Comparison of ENCODE assay signal across 15 cellular contexts in the genomic region with DNA sequence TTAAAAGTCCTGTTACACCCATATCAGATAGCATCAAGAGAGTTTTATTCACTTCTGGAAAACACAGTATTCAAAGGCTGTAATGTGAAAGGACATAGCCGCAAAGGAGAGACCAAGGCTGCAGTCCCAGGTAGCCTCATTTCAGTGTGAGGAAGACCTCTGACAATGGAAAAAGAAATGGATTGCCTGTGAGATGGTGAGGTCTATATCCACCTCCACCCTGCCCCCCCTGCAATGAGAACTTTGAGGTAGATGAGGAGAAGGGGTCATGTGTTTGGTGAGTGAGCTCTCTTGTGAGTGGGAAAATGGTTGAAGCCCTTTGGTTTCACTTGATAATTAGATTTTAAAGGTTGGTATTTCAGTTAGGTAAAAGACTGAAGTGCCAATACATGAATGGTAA. TPM values are rescaled to one million over a fixed set of nuclear protein-coding genes. Genes with fewer than 3 reads are reported as not detected.
DNase-seq lines count a peak whose midpoint lies in the region; ATAC-seq and TF ChIP-seq lines count a peak whose summit lies in the region.
"Had no signal": no experiment of that assay in that cellular context is flagged by ENCODE, and none has a peak within 500 bp of the region (broad histone marks: within the 10 kb centered on the region; RNA-seq: fewer than 3 reads in every experiment).

No MANE protein-coding gene starts in this region.

- H3K36me3 ChIP-seq in iPS-15b (ENCODE audit: control insufficient read depth, insufficient read depth, low read length): no peaks in the 10 kb centered on the region
- H3K36me3 ChIP-seq in tibial artery: no peaks in the 10 kb centered on the region
- H3K36me3 ChIP-seq: uterus had no signal

- H3K27me3 ChIP-seq in iPS-15b (ENCODE audit: control insufficient read depth, insufficient read depth, low read length): peaks cover 8% of the 10 kb centered on the region
- H3K27me3 ChIP-seq in tibial artery: no peaks in the 10 kb centered on the region
- H3K27me3 ChIP-seq: uterus had no signal

- peak overlapping the region; percentile 20 for H3K4me3 Mint-ChIP-seq in activated naive CD4-positive, alpha-beta T cell treated with anti-CD3 and anti-CD28 coated beads, Interleukin-2, amount 10 ng/mL, durations not matched to agents 7 days and 5 days
- peak overlapping the region; percentile 19 for H3K4me3 Mint-ChIP-seq in activated CD8-positive, alpha-beta T cell treated with anti-CD3 and anti-CD28 coated beads for 36 hours

- peaks cover 3% of the 10 kb centered on the region for H3K27me3 Mint-ChIP-seq in activated naive CD4-positive, alpha-beta T cell treated with anti-CD3 and anti-CD28 coated beads, Interleukin-2, amount 10 ng/mL, durations not matched to agents 7 days and 5 days
- H3K27me3 Mint-ChIP-seq in activated CD8-positive, alpha-beta T cell treated with anti-CD3 and anti-CD28 coated beads for 36 hours: no peaks in the 10 kb centered on the region
- H3K27me3 Mint-ChIP-seq: memory B cell had no signal

- peak overlapping the region; percentile 9 to 67 for H3K27ac ChIP-seq in tibial artery
- H3K27ac ChIP-seq: uterus had no signal

- POLR2A ChIA-PET in activated CD8-positive, alpha-beta T cell treated with anti-CD3 and anti-CD28 coated beads for 36 hours (lab: Charles Lee): interaction anchor here (1.3 to 1.4 kb wide), 3 partner anchors 9 to 96 kb away, joined by 3 read pairs; no protein-coding TSS in a partner anchor

- intact Hi-C loops in activated CD8-positive, alpha-beta T cell treated with anti-CD3 and anti-CD28 coated beads for 36 hours (cut with micrococcal nuclease): loop anchor here (5.0 kb wide), 3 partner anchors 50 to 130 kb away; no protein-coding TSS in a partner anchor
- intact Hi-C loops in tibial artery (cut with DNase I; ENCODE audit: low total_unique reads): loop anchor here (10.0 kb wide), 1 partner anchor 132 kb away; no protein-coding TSS in a partner anchor

- peak overlapping the region; percentile 9 for H3K9ac ChIP-seq in iPS-15b (ENCODE audit: low read depth, low read length)

- no peaks in the 10 kb centered on the region for H3K9me3 Mint-ChIP-seq in activated naive CD4-positive, alpha-beta T cell treated with anti-CD3 and anti-CD28 coated beads, Interleukin-2, amount 10 ng/mL, durations not matched to agents 7 days and 5 days
- no peaks in the 10 kb centered on the region for H3K9me3 Mint-ChIP-seq in activated CD8-positive, alpha-beta T cell treated with anti-CD3 and anti-CD28 coated beads for 36 hours
- H3K9me3 Mint-ChIP-seq: memory B cell had no signal

- CTCF ChIA-PET in activated naive CD4-positive, alpha-beta T cell treated with anti-CD3 and anti-CD28 coated beads, Interleukin-2, amount 10 ng/mL, durations not matched to agents 7 days and 5 days (lab: Charles Lee): interaction anchor here (1.2 to 5.4 kb wide), 3 partner anchors 128 to 271 kb away, joined by 3 to 27 read pairs (median 5); no protein-coding TSS in a partner anchor
- CTCF ChIA-PET in activated CD8-positive, alpha-beta T cell treated with anti-CD3 and anti-CD28 coated beads for 36 hours (lab: Charles Lee): interaction anchor here (1.0 to 6.6 kb wide), 5 partner anchors 16 to 153 kb away, joined by 3 to 57 read pairs (median 6); no protein-coding TSS in a partner anchor

- no peak for ATAC-seq in activated CD8-positive, alpha-beta T cell treated with anti-CD3 and anti-CD28 coated beads for 36 hours

- peaks cover 7% of the 10 kb centered on the region for H3K4me1 ChIP-seq in iPS-15b (ENCODE audit: control insufficient read depth, insufficient read depth, low read length)
- peaks cover 0 to 79% (median 19%) of the 10 kb centered on the region in 4 donors for H3K4me1 ChIP-seq in tibial artery

- peaks cover 64% of the 10 kb centered on the region for H3K36me3 Mint-ChIP-seq in activated naive CD4-positive, alpha-beta T cell treated with anti-CD3 and anti-CD28 coated beads, Interleukin-2, amount 10 ng/mL, durations not matched to agents 7 days and 5 days
- H3K36me3 Mint-ChIP-seq in activated CD8-positive, alpha-beta T cell treated with anti-CD3 and anti-CD28 coated beads for 36 hours (ENCODE audit: low read depth): peaks cover 66% of the 10 kb centered on the region

- no peak for TF ChIP-seq CTCF in activated CD8-positive, alpha-beta T cell treated with anti-CD3 and anti-CD28 coated beads for 36 hours (IDR thresholded peaks at IDR 0.05)
- no peak for TF ChIP-seq CTCF in tibial artery (IDR thresholded peaks at IDR 0.05)

- DNase-seq in activated naive CD4-positive, alpha-beta T cell treated with anti-CD3 and anti-CD28 coated beads, Interleukin-2, amount 10 ng/mL, durations not matched to agents 7 days and 5 days: no peak
- no peak for DNase-seq in activated naive CD4-positive, alpha-beta T cell treated with Interleukin-2 at 50 U/mL for 16 hours
- DNase-seq in activated CD8-positive, alpha-beta T cell treated with anti-CD3 and anti-CD28 coated beads for 36 hours: no peak
- no peak for DNase-seq in tibial artery
- DNase-seq in HCEC 1CT: no peak
- no peak for DNase-seq in NCI-H1436 (lab: John Stamatoyannopoulos, UW)
- DNase-seq in glomerular visceral epithelial cell (ENCODE audit: extremely low spot score): no peak
- DNase-seq: activated CD4-positive, alpha-beta T cell treated with anti-CD3 and anti-CD28 coated beads, Interleukin-2, amount 50 U/mL, for 1 hour; amniotic stem cell; foreskin fibroblast; MV-4-11; uterus had no signal

- no peak overlapping the region for H3K4me3 ChIP-seq in iPS-15b (ENCODE audit: low read depth, low read length)
- H3K4me3 ChIP-seq in tibial artery: peak overlapping the region; percentile 77 to 84
- H3K4me3 ChIP-seq: uterus had no signal

- H3K27ac Mint-ChIP-seq in activated naive CD4-positive, alpha-beta T cell treated with anti-CD3 and anti-CD28 coated beads, Interleukin-2, amount 10 ng/mL, durations not matched to agents 7 days and 5 days: no peak overlapping the region
- H3K27ac Mint-ChIP-seq in activated CD8-positive, alpha-beta T cell treated with anti-CD3 and anti-CD28 coated beads for 36 hours: peak overlapping the region; percentile 91
- H3K27ac Mint-ChIP-seq: memory B cell, progenitor cell of endocrine pancreas had no signal

- peaks cover 78% of the 10 kb centered on the region for H3K4me1 Mint-ChIP-seq in activated naive CD4-positive, alpha-beta T cell treated with anti-CD3 and anti-CD28 coated beads, Interleukin-2, amount 10 ng/mL, durations not matched to agents 7 days and 5 days
- peaks cover 70% of the 10 kb centered on the region for H3K4me1 Mint-ChIP-seq in activated CD8-positive, alpha-beta T cell treated with anti-CD3 and anti-CD28 coated beads for 36 hours (ENCODE audit: low read depth)

- H3K9me3 ChIP-seq in iPS-15b (ENCODE audit: control insufficient read depth, insufficient read depth, low read length) (no peaks in the 10 kb centered on the region), tibial artery (no peaks in the 10 kb centered on the region)
- H3K9me3 ChIP-seq: uterus had no signal

RNA-seq across cellular contexts. Expression of gene MRPS6, which starts 3.5 kb away (rescaled TPM):
- total RNA-seq in activated CD8-positive, alpha-beta T cell treated with anti-CD3 and anti-CD28 coated beads for 36 hours: 10 to 100 TPM; 93.9 to 95.2 TPM

RNA-seq across cellular contexts. Expression of gene SLC5A3, which starts 3.5 kb away (rescaled TPM):
- 10 to 100 TPM; 21.1 to 21.9 TPM for total RNA-seq in activated CD8-positive, alpha-beta T cell treated with anti-CD3 and anti-CD28 coated beads for 36 hours
